Comparison of ENCODE assay signal across 2 cellular contexts in genomic region chr19:52725528-52725961, GRCh38.
TF ChIP-seq lines count a peak whose summit lies in the region.

No MANE protein-coding gene starts in this region.

TF ChIP-seq in HepG2, 621 proteins besides CTCF, POLR2A, EP300 and RAD21:
- TF ChIP-seq, protein P1, sequence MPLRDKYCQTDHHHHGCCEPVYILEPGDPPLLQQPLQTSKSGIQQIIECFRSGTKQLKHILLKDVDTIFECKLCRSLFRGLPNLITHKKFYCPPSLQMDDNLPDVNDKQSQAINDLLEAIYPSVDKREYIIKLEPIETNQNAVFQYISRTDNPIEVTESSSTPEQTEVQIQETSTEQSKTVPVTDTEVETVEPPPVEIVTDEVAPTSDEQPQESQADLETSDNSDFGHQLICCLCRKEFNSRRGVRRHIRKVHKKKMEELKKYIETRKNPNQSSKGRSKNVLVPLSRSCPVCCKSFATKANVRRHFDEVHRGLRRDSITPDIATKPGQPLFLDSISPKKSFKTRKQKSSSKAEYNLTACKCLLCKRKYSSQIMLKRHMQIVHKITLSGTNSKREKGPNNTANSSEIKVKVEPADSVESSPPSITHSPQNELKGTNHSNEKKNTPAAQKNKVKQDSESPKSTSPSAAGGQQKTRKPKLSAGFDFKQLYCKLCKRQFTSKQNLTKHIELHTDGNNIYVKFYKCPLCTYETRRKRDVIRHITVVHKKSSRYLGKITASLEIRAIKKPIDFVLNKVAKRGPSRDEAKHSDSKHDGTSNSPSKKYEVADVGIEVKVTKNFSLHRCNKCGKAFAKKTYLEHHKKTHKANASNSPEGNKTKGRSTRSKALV (CRISPR knock-in tag; IDR thresholded peaks at IDR 0.05) = no peak
- TF ChIP-seq ZNF768 (CRISPR knock-in tag; IDR thresholded peaks at IDR 0.05) = peak; percentile 26; the same call in 1 of the 2 replicates
TF ChIP-seq in HepG2: peak in this region for 1.

TF ChIP-seq in WTC11, 78 proteins besides CTCF, POLR2A, EP300 and RAD21:
- TF ChIP-seq, protein P2, sequence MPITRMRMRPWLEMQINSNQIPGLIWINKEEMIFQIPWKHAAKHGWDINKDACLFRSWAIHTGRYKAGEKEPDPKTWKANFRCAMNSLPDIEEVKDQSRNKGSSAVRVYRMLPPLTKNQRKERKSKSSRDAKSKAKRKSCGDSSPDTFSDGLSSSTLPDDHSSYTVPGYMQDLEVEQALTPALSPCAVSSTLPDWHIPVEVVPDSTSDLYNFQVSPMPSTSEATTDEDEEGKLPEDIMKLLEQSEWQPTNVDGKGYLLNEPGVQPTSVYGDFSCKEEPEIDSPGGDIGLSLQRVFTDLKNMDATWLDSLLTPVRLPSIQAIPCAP (CRISPR knock-in tag; IDR thresholded peaks at IDR 0.05) = no peak
- 0 out of 2 replicates have a peak, but pooled peaks have one; percentile 30 for TF ChIP-seq PRDM15 (CRISPR knock-in tag; IDR thresholded peaks at IDR 0.05)
